ENCODE assay signal across 8 cellular contexts in genomic region chr7:114923403-114923713, GRCh38. TPM values are rescaled to one million over a fixed set of nuclear protein-coding genes. Genes with fewer than 3 reads are reported as not detected.
DNase-seq lines count a peak whose midpoint lies in the region; ATAC-seq, FAIRE-seq and TF ChIP-seq lines count a peak whose summit lies in the region.

No MANE protein-coding gene starts in this region.

- POLR2A ChIA-PET in AG04450 (lab: Yijun Ruan, JAX), result no interaction called here

- CTCF ChIA-PET in AG04450 (lab: Charles Lee), result interaction anchor here (0.5 to 1.5 kb wide), 4 partner anchors 21 to 928 kb away, joined by 3 to 5 read pairs (median 3); no protein-coding TSS in a partner anchor

- no peak for FAIRE-seq in HTR-8/SVneo (lab: Jason Lieb, UNC)

- no peaks in the 10 kb centered on the region for H3K36me3 ChIP-seq in muscle layer of duodenum (ENCODE audit: control insufficient read depth in 1 of 2, insufficient read depth in 2 of 2, low read length in 2 of 2)

- H3K9me3 ChIP-seq in AG04450 (ENCODE audit: control insufficient read depth, insufficient read depth, low read length), result no peaks in the 10 kb centered on the region
- no peaks in the 10 kb centered on the region for H3K9me3 ChIP-seq in muscle layer of duodenum (ENCODE audit: control insufficient read depth in 1 of 2, low read length in 2 of 2)

- H3K27ac ChIP-seq in AG04450 (ENCODE audit: low read depth, low read length) (peak overlapping the region; percentile 49), muscle layer of duodenum (ENCODE audit: low read length) (peak overlapping the region; percentile 80)

- H3K4me3 ChIP-seq in AG04450 (ENCODE audit: low read depth, low read length), result peak overlapping the region; percentile 81
- H3K4me3 ChIP-seq in choroid plexus epithelial cell (ENCODE audit: low read depth, low read length), result peak overlapping the region; percentile 86
- peak overlapping the region; percentile 72 to 86 for H3K4me3 ChIP-seq in muscle layer of duodenum (ENCODE audit: low read depth in 1 of 2, low read length in 2 of 2)

- DNase-seq in AG04450 (ENCODE audit: low read depth, low spot score) (no peak), HTR-8/SVneo (ENCODE audit: insufficient read length, low spot score) (peak; percentile 2), choroid plexus epithelial cell (ENCODE audit: low read depth) (no peak), SHP77 treated with DMSO at 0.1 percent for 48 hours (lab: John Stamatoyannopoulos, UW) (no peak), NCI-H526 (lab: John Stamatoyannopoulos, UW) (no peak)

- peaks cover 3 to 16% of the 10 kb centered on the region in 2 donors for H3K4me1 ChIP-seq in muscle layer of duodenum (ENCODE audit: control insufficient read depth in 1 of 2, insufficient read depth in 2 of 2, low read length in 2 of 2)

- no peak for ATAC-seq in GM18870 (IDR thresholded peaks at IDR 0.05; ENCODE audit: unreplicated experiment)
- ATAC-seq in GM21717 (IDR thresholded peaks at IDR 0.05; ENCODE audit: unreplicated experiment), result no peak

- H3K27me3 ChIP-seq in AG04450 (ENCODE audit: control insufficient read depth, insufficient read depth, low read length), result no peaks in the 10 kb centered on the region
- H3K27me3 ChIP-seq in muscle layer of duodenum (ENCODE audit: low read depth, low read length), result no peaks in the 10 kb centered on the region

- TF ChIP-seq CTCF in AG04450 (IDR thresholded peaks at IDR 0.05; ENCODE audit: low read depth, low read length), result no peak
- TF ChIP-seq CTCF in choroid plexus epithelial cell (conservative IDR thresholded peaks at IDR 0.05; ENCODE audit: low read depth, low read length), result no peak

RNA-seq across cellular contexts. Expression of gene MDFIC, which starts 1.5 kb away (rescaled TPM):
- 30.2 and 35.9 TPM in 2 replicates for polyA plus RNA-seq in AG04450 (2011; rRNA removed)
- polyA minus RNA-seq in AG04450 (2011; rRNA and poly(A)+ RNA removed), result 43.6 and 45.1 TPM in 2 replicates
